In the genomic region with DNA sequence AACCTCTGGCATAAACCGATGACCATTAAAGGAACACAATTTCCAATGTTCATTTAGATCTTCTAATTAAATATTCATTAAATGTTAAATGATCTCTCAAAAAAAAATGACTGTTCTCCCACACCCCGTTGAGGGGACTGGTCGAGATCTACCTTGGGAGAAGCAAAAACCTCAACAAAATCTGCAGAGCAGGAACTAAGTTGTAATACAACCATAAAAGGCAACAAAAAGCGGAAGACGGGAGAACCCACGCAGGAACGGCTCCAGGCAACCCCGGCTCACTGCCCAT, we compare ENCODE assay signal across 8 cellular contexts. TPM values are rescaled to one million over a fixed set of nuclear protein-coding genes. Genes with fewer than 3 reads are reported as not detected.
DNase-seq lines count a peak whose midpoint lies in the region; ATAC-seq and TF ChIP-seq lines count a peak whose summit lies in the region.

No MANE protein-coding gene starts in this region.

- H3K36me3 ChIP-seq in adrenal gland (replicated peaks in 1 of 2) (no peaks in the 10 kb centered on the region), iPS-15b (ENCODE audit: control insufficient read depth, insufficient read depth, low read length) (peaks cover 2% of the 10 kb centered on the region)

- no peaks in the 10 kb centered on the region for H3K9me3 Mint-ChIP-seq in stimulated activated effector memory CD8-positive, alpha-beta T cell treated with anti-CD3 and anti-CD28 coated beads, Interleukin-12 subunit alpha, Interleukin-12 subunit beta, amount 100 ng/mL, for 72 hours

- peak overlapping the region; percentile 96 for H3K27ac Mint-ChIP-seq in stimulated activated effector memory CD8-positive, alpha-beta T cell treated with anti-CD3 and anti-CD28 coated beads, Interleukin-12 subunit alpha, Interleukin-12 subunit beta, amount 100 ng/mL, for 72 hours

- DNase-seq in DMS 273 treated with DMSO at 0.1 percent for 48 hours (lab: John Stamatoyannopoulos, UW) (peak; percentile 23), DMS 273 (lab: John Stamatoyannopoulos, UW; ENCODE audit: unreplicated experiment) (no peak), HFF-Myc (ENCODE audit: extremely low read depth, low read depth) (no peak), NB4 (ENCODE audit: low read depth) (peak; percentile 77), adrenal gland (peak in 3 of 7 donors; percentile 59 to 64 (median 62)), DMS153 (lab: John Stamatoyannopoulos, UW) (no peak)
- DNase-seq in stimulated activated effector memory CD8-positive, alpha-beta T cell treated with anti-CD3 and anti-CD28 coated beads, Interleukin-12 subunit alpha, Interleukin-12 subunit beta, amount 100 ng/mL, for 72 hours (ENCODE audit: low spot score in 2 of 2): no peak

- peak; percentile 52 for ATAC-seq in stimulated activated effector memory CD8-positive, alpha-beta T cell treated with anti-CD3 and anti-CD28 coated beads, Interleukin-12 subunit alpha, Interleukin-12 subunit beta, amount 100 ng/mL, for 72 hours

- intact Hi-C loops in adrenal gland (cut with DNase I): no loop called here

- no peaks in the 10 kb centered on the region for H3K27me3 ChIP-seq in adrenal gland
- no peaks in the 10 kb centered on the region for H3K27me3 ChIP-seq in iPS-15b (ENCODE audit: control insufficient read depth, insufficient read depth, low read length)

- H3K27ac ChIP-seq in adrenal gland: peak overlapping the region; percentile 62 to 98 (median 92)

- 18 to 31% (median 28%) methylated on average over 8 of the region's 8 CpGs for WGBS in adrenal gland, 4 donors

- no peak for TF ChIP-seq POLR2A in NB4 (IDR thresholded peaks at IDR 0.05; ENCODE audit: extremely low read depth, insufficient read length)
- no peak for TF ChIP-seq POLR2A in adrenal gland (IDR thresholded peaks at IDR 0.05)

- H3K4me1 Mint-ChIP-seq in stimulated activated effector memory CD8-positive, alpha-beta T cell treated with anti-CD3 and anti-CD28 coated beads, Interleukin-12 subunit alpha, Interleukin-12 subunit beta, amount 100 ng/mL, for 72 hours: peaks cover 24% of the 10 kb centered on the region

- H3K4me3 ChIP-seq in HFF-Myc (replicated peaks; ENCODE audit: low read depth, low read length): peak overlapping the region; percentile 76
- H3K4me3 ChIP-seq in NB4 (ENCODE audit: low read depth, low read length): peak overlapping the region; percentile 66
- H3K4me3 ChIP-seq in adrenal gland: peak overlapping the region in 3 of 4 donors; percentile 46 to 91 (median 55)
- peak overlapping the region; percentile 93 for H3K4me3 ChIP-seq in iPS-15b (ENCODE audit: low read depth, low read length)

- H3K4me1 ChIP-seq in adrenal gland (replicated peaks in 1 of 2) (peaks cover 0 to 4% of the 10 kb centered on the region in 2 donors), iPS-15b (ENCODE audit: control insufficient read depth, insufficient read depth, low read length) (no peaks in the 10 kb centered on the region)

- TF ChIP-seq CTCF in HFF-Myc (IDR thresholded peaks at IDR 0.05; ENCODE audit: low read depth, low read length, missing control alignments): no peak
- TF ChIP-seq CTCF in NB4 (IDR thresholded peaks at IDR 0.05; ENCODE audit: low read depth, low read length): no peak
- TF ChIP-seq CTCF in adrenal gland (IDR thresholded peaks at IDR 0.05): no peak

- H3K4me3 Mint-ChIP-seq in stimulated activated effector memory CD8-positive, alpha-beta T cell treated with anti-CD3 and anti-CD28 coated beads, Interleukin-12 subunit alpha, Interleukin-12 subunit beta, amount 100 ng/mL, for 72 hours: peak overlapping the region; percentile 86

- peak overlapping the region; percentile 95 for H3K9ac ChIP-seq in iPS-15b (ENCODE audit: low read depth, low read length)

- peaks cover 13% of the 10 kb centered on the region for H3K36me3 Mint-ChIP-seq in stimulated activated effector memory CD8-positive, alpha-beta T cell treated with anti-CD3 and anti-CD28 coated beads, Interleukin-12 subunit alpha, Interleukin-12 subunit beta, amount 100 ng/mL, for 72 hours

- no peaks in the 10 kb centered on the region for H3K9me3 ChIP-seq in adrenal gland (replicated peaks in 1 of 3)
- no peaks in the 10 kb centered on the region for H3K9me3 ChIP-seq in iPS-15b (ENCODE audit: control insufficient read depth, insufficient read depth, low read length)

RNA-seq across cellular contexts. Expression of gene TERC, which starts 0.8 kb away (rescaled TPM):
- 100 to 1,000 TPM in 1 of 8 donors, 10 to 100 TPM in 3, 1 to 10 TPM in 4; 1.4 to 200 (median 20.0) TPM for total RNA-seq in adrenal gland
- not detected for polyA plus RNA-seq in adrenal gland

RNA-seq across cellular contexts. Expression of gene ACTRT3, which starts 5.3 kb away (rescaled TPM):
- total RNA-seq in adrenal gland: 1 to 10 TPM; 1.1 to 4.2 (median 1.9) TPM
- 1 to 10 TPM in 1 of 3 donors, under 1 TPM in 2; 0.32 to 1.1 (median 0.37) TPM for polyA plus RNA-seq in adrenal gland

RNA-seq across cellular contexts. Expression of gene MYNN, which starts 9.1 kb away (rescaled TPM):
- total RNA-seq in adrenal gland: 10 to 100 TPM in 5 of 8 donors, 1 to 10 TPM in 3; 6.8 to 16.7 (median 11.0) TPM
- 10 to 100 TPM in 1 of 3 donors, 1 to 10 TPM in 2; 6.1 to 14.8 (median 7.9) TPM for polyA plus RNA-seq in adrenal gland

RNA-seq across cellular contexts. Expression of gene LRRIQ4, which starts 48.6 kb away (rescaled TPM):
- total RNA-seq in adrenal gland: under 1 TPM in 1 of 8 donors, not detected in 7; 0.14 TPM
- polyA plus RNA-seq in adrenal gland: under 1 TPM in 2 of 3 donors, not detected in 1; 0.13 to 0.16 TPM

RNA-seq across cellular contexts. Expression of gene LRRC34, which starts 48.6 kb away (rescaled TPM):
- 1 to 10 TPM in 5 of 8 donors, under 1 TPM in 3; 0.12 to 3.3 (median 1.9) TPM for total RNA-seq in adrenal gland
- polyA plus RNA-seq in adrenal gland: 1 to 10 TPM; 1.2 to 2.9 (median 2.1) TPM

Comparison
In these comparisons a context has a peak if more than half of its experiments do, and no peak if none do; other contexts are left out.
1. DNase-seq: peak in DMS 273 treated with DMSO at 0.1 percent for 48 hours (single experiment) and NB4 (single experiment); none in DMS 273 (single experiment), HFF-Myc (single experiment), stimulated activated effector memory CD8-positive, alpha-beta T cell treated with anti-CD3 and anti-CD28 coated beads, Interleukin-12 subunit alpha, Interleukin-12 subunit beta, amount 100 ng/mL, for 72 hours (0 of 2) and DMS153 (single experiment).
2. Peak in every context shown above with its lines, with median percentiles within 50 percentile points of each other: H3K4me3 ChIP-seq.